ENCODE assay signal across 22 cellular contexts in genomic region chr1:2103266-2103900, GRCh38. TPM values are rescaled to one million over a fixed set of nuclear protein-coding genes. Genes with fewer than 3 reads are reported as not detected.
DNase-seq lines count a peak whose midpoint lies in the region; ATAC-seq and TF ChIP-seq lines count a peak whose summit lies in the region.
"Had no signal": no experiment of that assay in that cellular context is flagged by ENCODE, and none has a peak within 500 bp of the region (broad histone marks: within the 10 kb centered on the region; RNA-seq: fewer than 3 reads in every experiment).

No MANE protein-coding gene starts in this region.

- H3K9me3 ChIP-seq in lower lobe of right lung: no peaks in the 10 kb centered on the region
- H3K9me3 ChIP-seq: testis had no signal

- no peak overlapping the region for H3K4me3 ChIP-seq in lower lobe of right lung
- H3K4me3 ChIP-seq: testis had no signal

- H3K27me3 ChIP-seq in lower lobe of right lung (ENCODE audit: low read depth): no peaks in the 10 kb centered on the region
- H3K27me3 ChIP-seq: testis had no signal

- H3K4me3 Mint-ChIP-seq in chondrocyte (ENCODE audit: unreplicated experiment): no peak overlapping the region
- H3K4me3 Mint-ChIP-seq: activated CD4-positive, alpha-beta T cell treated with anti-CD3 and anti-CD28 coated beads, Interleukin-2, amount 10 ng/mL, durations not matched to agents 24 days and 14 days; neural crest cell; T-helper 2 cell treated with Interferon-gamma antibody and Interleukin-4, amounts not matched to agents 5 μg/mL and 100 μg/mL, for 36 hours had no signal

- no peak for TF ChIP-seq CTCF in chondrocyte (IDR thresholded peaks at IDR 0.05)
- TF ChIP-seq CTCF in lower lobe of right lung (IDR thresholded peaks at IDR 0.05): no peak

- peak; percentile 22 for DNase-seq in Right ventricle myocardium superior
- DNase-seq in cardiac septum (ENCODE audit: low spot score): no peak
- DNase-seq in chondrocyte (ENCODE audit: low spot score): peak; percentile 63
- DNase-seq in lower lobe of right lung: peak; percentile 41
- DNase-seq in hypothalamus (lab: John Stamatoyannopoulos, UW): no peak
- DNase-seq in NOMO-1 (lab: John Stamatoyannopoulos, UW; ENCODE audit: unreplicated experiment in 2 of 2): no peak
- DNase-seq: activated CD4-positive, alpha-beta T cell treated with anti-CD3 and anti-CD28 coated beads, Interleukin-2, amount 10 ng/mL, durations not matched to agents 24 days and 14 days; activated T-cell treated with anti-CD3 and anti-CD28 coated beads, Interleukin-2, amount 50 U/mL, for 48 hours; AML-193; GOT3; islet precursor cell; mammary epithelial cell; NCI-H1436; NCI-H345; NCI-H748 treated with DMSO at 0.1 percent for 48 hours; RPMI8226; stimulated activated naive CD8-positive, alpha-beta T cell treated with anti-CD3 and anti-CD28 coated beads, Interleukin-15, Interleukin-2, amounts not matched to agents 100 U/mL and 50 U/mL, for 24 hours; testis had no signal

- H3K36me3 Mint-ChIP-seq in chondrocyte (ENCODE audit: low read depth): peaks cover 2% of the 10 kb centered on the region

- H3K4me1 ChIP-seq in lower lobe of right lung: peaks cover 8% of the 10 kb centered on the region
- H3K4me1 ChIP-seq: testis had no signal

- H3K27me3 Mint-ChIP-seq in chondrocyte (ENCODE audit: low read depth): peaks cover 2% of the 10 kb centered on the region
- H3K27me3 Mint-ChIP-seq: activated CD4-positive, alpha-beta T cell treated with anti-CD3 and anti-CD28 coated beads, Interleukin-2, amount 10 ng/mL, durations not matched to agents 24 days and 14 days had no signal

- no peak overlapping the region for H3K27ac ChIP-seq in lower lobe of right lung
- H3K27ac ChIP-seq: testis had no signal

- no peaks in the 10 kb centered on the region for H3K9me3 Mint-ChIP-seq in chondrocyte (ENCODE audit: low read depth)
- H3K9me3 Mint-ChIP-seq: activated CD4-positive, alpha-beta T cell treated with anti-CD3 and anti-CD28 coated beads, Interleukin-2, amount 10 ng/mL, durations not matched to agents 24 days and 14 days; neural crest cell; T-helper 2 cell treated with Interferon-gamma antibody and Interleukin-4, amounts not matched to agents 5 μg/mL and 100 μg/mL, for 36 hours had no signal

- intact Hi-C loops in Right ventricle myocardium superior (cut with DNase I): no loop called here
- intact Hi-C loops in cardiac septum (cut with DNase I): no loop called here
- intact Hi-C loops in lower lobe of right lung (cut with DNase I): no loop called here

- ATAC-seq in Right ventricle myocardium superior (ENCODE audit: poor library complexity): no peak
- no peak for ATAC-seq in lower lobe of right lung
- no peak for ATAC-seq in HG03045 (IDR thresholded peaks at IDR 0.05; ENCODE audit: unreplicated experiment)
- no peak for ATAC-seq in GM19463 (IDR thresholded peaks at IDR 0.05; ENCODE audit: unreplicated experiment)
- ATAC-seq: stimulated activated naive CD8-positive, alpha-beta T cell treated with anti-CD3 and anti-CD28 coated beads, Interleukin-15, Interleukin-2, amounts not matched to agents 100 U/mL and 50 U/mL, for 24 hours had no signal

- H3K4me1 Mint-ChIP-seq in chondrocyte (ENCODE audit: low read depth): no peaks in the 10 kb centered on the region
- H3K4me1 Mint-ChIP-seq: activated CD4-positive, alpha-beta T cell treated with anti-CD3 and anti-CD28 coated beads, Interleukin-2, amount 10 ng/mL, durations not matched to agents 24 days and 14 days had no signal

- no peak overlapping the region for H3K27ac Mint-ChIP-seq in chondrocyte (ENCODE audit: unreplicated experiment)
- H3K27ac Mint-ChIP-seq: activated CD4-positive, alpha-beta T cell treated with anti-CD3 and anti-CD28 coated beads, Interleukin-2, amount 10 ng/mL, durations not matched to agents 24 days and 14 days; T-helper 2 cell treated with Interferon-gamma antibody and Interleukin-4, amounts not matched to agents 5 μg/mL and 100 μg/mL, for 36 hours had no signal

- H3K36me3 ChIP-seq in lower lobe of right lung: peaks cover 6% of the 10 kb centered on the region

RNA-seq across cellular contexts. Expression of gene PRKCZ, which starts 53.2 kb away (rescaled TPM):
- total RNA-seq in Right ventricle myocardium superior (13.5 TPM), cardiac septum (13.9 TPM), chondrocyte (4.8 to 7.8 TPM (median 5.1 TPM) in 3 replicates), lower lobe of right lung (97.6 TPM)

Comparison
In these comparisons a context has a peak if more than half of its experiments do, and no peak if none do; other contexts are left out.
1. DNase-seq: peak in Right ventricle myocardium superior (single experiment), chondrocyte (single experiment) and lower lobe of right lung (single experiment); none in cardiac septum (single experiment), hypothalamus (0 of 51) and NOMO-1 (0 of 2).